Comparison of ENCODE assay signal across 8 cellular contexts in the genomic region with DNA sequence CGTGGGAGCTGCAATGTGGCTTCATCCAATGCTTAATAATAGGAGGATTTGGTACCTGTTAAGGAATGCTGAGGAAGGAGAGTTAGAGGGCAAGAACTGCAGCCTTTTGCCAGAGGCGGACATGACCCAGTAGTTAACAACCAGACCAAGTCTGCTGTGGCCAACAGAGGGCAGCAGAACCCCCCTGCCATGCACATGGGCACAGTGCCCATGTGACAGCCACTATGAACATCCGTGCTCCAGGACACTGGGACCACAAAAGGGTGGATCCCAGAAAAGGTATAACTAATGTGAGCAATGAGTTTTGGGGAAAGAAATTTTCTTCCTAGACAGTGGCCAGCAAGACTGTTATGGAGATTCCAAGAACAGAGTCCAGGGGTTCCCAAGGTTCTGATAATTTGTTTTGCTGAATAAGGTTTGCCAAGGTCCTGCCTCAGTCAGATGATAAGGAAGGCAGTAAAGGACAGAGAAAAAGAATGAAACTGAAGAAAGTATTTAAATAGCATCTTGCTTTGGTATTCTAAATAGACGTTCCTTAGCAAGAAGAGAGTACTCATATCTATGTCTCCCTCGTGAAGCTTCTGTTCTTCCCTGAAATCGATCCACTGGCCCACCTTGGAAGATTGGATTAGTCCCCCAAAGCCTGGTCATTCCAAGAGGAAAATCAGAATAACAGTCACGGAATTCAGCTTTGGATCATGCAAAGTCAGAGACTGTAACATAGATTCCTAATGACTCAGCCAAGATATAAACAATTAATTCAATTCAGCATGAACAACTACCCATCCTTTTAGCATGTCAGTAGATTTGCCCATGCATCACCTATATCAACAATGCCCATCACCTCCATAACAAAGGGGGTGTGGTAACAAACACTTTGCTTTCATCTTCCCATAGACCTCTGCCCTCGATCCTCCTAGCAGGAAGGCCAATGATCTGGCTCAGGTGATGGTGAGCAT. TPM values are rescaled to one million over a fixed set of nuclear protein-coding genes. Genes with fewer than 3 reads are reported as not detected.
DNase-seq lines count a peak whose midpoint lies in the region; ATAC-seq and TF ChIP-seq lines count a peak whose summit lies in the region.

No MANE protein-coding gene starts in this region.

- no peaks in the 10 kb centered on the region for H3K36me3 ChIP-seq in stomach

- H3K4me3 Mint-ChIP-seq in memory B cell: no peak overlapping the region

- intact Hi-C loops in stomach (cut with DNase I; ENCODE audit: low total_unique reads): no loop called here

- H3K27ac ChIP-seq in stomach: no peak overlapping the region

- no peak overlapping the region for H3K4me3 ChIP-seq in AG09309 (ENCODE audit: control insufficient read depth, low read depth, low read length)
- no peak overlapping the region for H3K4me3 ChIP-seq in LNCaP clone FGC (ENCODE audit: low read depth, low read length)
- H3K4me3 ChIP-seq in WI38 (ENCODE audit: low read depth, low read length): no peak overlapping the region
- H3K4me3 ChIP-seq in stomach: no peak overlapping the region

- DNase-seq in AG09309 (ENCODE audit: low read depth) (no peak), GM13976 (ENCODE audit: low spot score) (peak; percentile 21), LNCaP clone FGC (ENCODE audit: low read depth) (no peak), dermis microvascular lymphatic vessel endothelial cell (ENCODE audit: low read depth in 2 of 2) (peak; percentile 35 to 55), memory B cell (ENCODE audit: low spot score in 2 of 2) (peak; percentile 13 to 22), stomach (peak; percentile 59)

- no peak for TF ChIP-seq EP300 in stomach (IDR thresholded peaks at IDR 0.05)

- H3K4me1 ChIP-seq in stomach: peaks cover 0 to 11% (median 5%) of the 10 kb centered on the region in 4 donors

- H3K27me3 ChIP-seq in stomach: peaks cover 0 to 27% (median 3%) of the 10 kb centered on the region in 3 donors

- no peaks in the 10 kb centered on the region for H3K36me3 Mint-ChIP-seq in memory B cell

- no peaks in the 10 kb centered on the region for H3K9me3 Mint-ChIP-seq in memory B cell

- H3K27ac Mint-ChIP-seq in memory B cell: no peak overlapping the region

- peaks cover 7% of the 10 kb centered on the region for H3K4me1 Mint-ChIP-seq in memory B cell

- H3K27me3 Mint-ChIP-seq in memory B cell: peaks cover 20% of the 10 kb centered on the region

- no peaks in the 10 kb centered on the region for H3K9me3 ChIP-seq in stomach

- in situ Hi-C loops in GM13976 (cut with MboI; ENCODE audit: low sequenced_read_pairs, unreplicated experiment): no loop called here

- 52 to 60% (median 57%) methylated on average over 8 of the region's 8 CpGs for WGBS in stomach, 5 donors

- peak; percentile 66 for TF ChIP-seq CTCF in AG09309 (IDR thresholded peaks at IDR 0.05; ENCODE audit: control insufficient read depth, insufficient read depth, low read depth, low read length, missing control alignments)
- peak; percentile 54 for TF ChIP-seq CTCF in GM13976 (IDR thresholded peaks at IDR 0.05; ENCODE audit: borderline replicate concordance, control extremely low read depth, extremely low read depth, insufficient read depth, missing control alignments)
- peak; percentile 69 for TF ChIP-seq CTCF in LNCaP clone FGC (IDR thresholded peaks at IDR 0.05; ENCODE audit: control insufficient read depth, extremely low read depth, insufficient read depth)
- TF ChIP-seq CTCF in WI38 (IDR thresholded peaks at IDR 0.05; ENCODE audit: low read depth, low read length): peak; percentile 40
- peak in 4 of 7 experiments; percentile 28 to 52 (median 35) for TF ChIP-seq CTCF in stomach (IDR thresholded peaks at IDR 0.05)

- TF ChIP-seq POLR2A in stomach (IDR thresholded peaks at IDR 0.05): no peak

- ATAC-seq in memory B cell (ENCODE audit: low read depth): peak; percentile 75
- no peak for ATAC-seq in HG02588 (IDR thresholded peaks at IDR 0.05; ENCODE audit: unreplicated experiment)

RNA-seq across cellular contexts. Expression of gene LGI1, which starts 56.0 kb away (rescaled TPM):
- total RNA-seq in dermis microvascular lymphatic vessel endothelial cell: not detected in 2 replicates
- total RNA-seq in stomach: 1 to 10 TPM in 3 of 5 donors, not detected in 2; 1.4 to 7.2 (median 2.2) TPM
- 1 to 10 TPM in 1 of 3 donors, under 1 TPM in 2; 0.12 to 1.8 (median 0.63) TPM for polyA plus RNA-seq in stomach

Comparison
In these comparisons a context has a peak if more than half of its experiments do, and no peak if none do; other contexts are left out.
1. DNase-seq: peak in GM13976 (single experiment), dermis microvascular lymphatic vessel endothelial cell (2 of 2), memory B cell (2 of 2) and stomach (single experiment); none in AG09309 (single experiment) and LNCaP clone FGC (single experiment).
2. Peak in every context shown above with its lines, with median percentiles within 50 percentile points of each other: CTCF ChIP-seq.